18 cellular contexts compared by ENCODE assay signal in genomic region chr2:239048771-239049170, GRCh38.
DNase-seq lines count a peak whose midpoint lies in the region; ATAC-seq, FAIRE-seq and TF ChIP-seq lines count a peak whose summit lies in the region.
"Had no signal": no experiment of that assay in that cellular context is flagged by ENCODE, and none has a peak within 500 bp of the region (broad histone marks: within the 10 kb centered on the region; RNA-seq: fewer than 3 reads in every experiment).

No MANE protein-coding gene starts in this region.

- H3K9ac ChIP-seq in HepG2 (ENCODE audit: insufficient read depth, low read depth, low read length), result no peak overlapping the region; the same call in 1 of the 2 replicates
- H3K9ac ChIP-seq: GM23248 had no signal

- POLR2A ChIA-PET in HepG2 (lab: Yijun Ruan, JAX), result no interaction called here

- H3K4me3 Mint-ChIP-seq in nephron progenitor cell, result no peak overlapping the region
- no peak overlapping the region for H3K4me3 Mint-ChIP-seq in stimulated activated effector memory CD8-positive, alpha-beta T cell treated with anti-CD3 and anti-CD28 coated beads, Interleukin-12 subunit alpha, Interleukin-12 subunit beta, amount 100 ng/mL, for 72 hours
- H3K4me3 Mint-ChIP-seq: CD4-positive, alpha-beta T cell had no signal

- TF ChIP-seq EP300 in HepG2 (IDR thresholded peaks at IDR 0.05; ENCODE audit: low read depth in 2 of 2, low read length in 2 of 2) (no peak), HepG2 (CRISPR knock-in tag; IDR thresholded peaks at IDR 0.05; ENCODE audit: borderline replicate concordance) (no peak)

- no peak overlapping the region for H3K4me2 ChIP-seq in HepG2 (ENCODE audit: low read depth, low read length)

- no peaks in the 10 kb centered on the region for H3K79me2 ChIP-seq in HepG2 (ENCODE audit: insufficient read depth, low read length)

- H3K27ac ChIP-seq in HepG2 (ENCODE audit: extremely low read length, insufficient read depth, low read length) (peak overlapping the region; percentile 68), right lobe of liver (no peak overlapping the region)
- H3K27ac ChIP-seq: GM23248 had no signal

- H3K27me3 ChIP-seq in HepG2 (ENCODE audit: control insufficient read depth in 1 of 2, insufficient read depth in 2 of 2, low read length in 2 of 2) (no peaks in the 10 kb centered on the region), right lobe of liver (no peaks in the 10 kb centered on the region)
- H3K27me3 ChIP-seq: BE2C had no signal

- TF ChIP-seq POLR2A in HepG2 (IDR thresholded peaks at IDR 0.05; ENCODE audit: insufficient read depth in 1 of 2, low read depth in 2 of 2, low read length in 2 of 2) (no peak), right lobe of liver (IDR thresholded peaks at IDR 0.05) (no peak)

- H3K27ac Mint-ChIP-seq in nephron progenitor cell, result peak overlapping the region; percentile 75
- no peak overlapping the region for H3K27ac Mint-ChIP-seq in stimulated activated effector memory CD8-positive, alpha-beta T cell treated with anti-CD3 and anti-CD28 coated beads, Interleukin-12 subunit alpha, Interleukin-12 subunit beta, amount 100 ng/mL, for 72 hours
- H3K27ac Mint-ChIP-seq: CD4-positive, alpha-beta T cell had no signal

- no peak for TF ChIP-seq CTCF in HepG2 (CRISPR knock-in tag; IDR thresholded peaks at IDR 0.05)
- no peak for TF ChIP-seq CTCF in right lobe of liver (IDR thresholded peaks at IDR 0.05)
- TF ChIP-seq CTCF in nephron progenitor cell (IDR thresholded peaks at IDR 0.05), result no peak

- H3K4me3 ChIP-seq in HepG2 (replicated peaks in 1 of 3; ENCODE audit: insufficient read depth in 1 of 3, low read depth in 2 of 3, low read length in 3 of 3) (no peak overlapping the region), right lobe of liver (no peak overlapping the region)
- H3K4me3 ChIP-seq: GM23248, HAP-1 had no signal

- CTCF ChIA-PET in HepG2 (lab: Yijun Ruan, JAX; ENCODE audit: low intra/inter-chr PET ratio, low total read pairs), result no interaction called here

- peaks cover 38% of the 10 kb centered on the region for H3K4me1 ChIP-seq in HepG2 (ENCODE audit: insufficient read depth, low read length)
- no peaks in the 10 kb centered on the region for H3K4me1 ChIP-seq in right lobe of liver
- H3K4me1 ChIP-seq: BE2C, Caco-2, HAP-1 had no signal

- FAIRE-seq in HepG2 (lab: Jason Lieb, UNC) (peak; percentile 63), endometrium (lab: Jason Lieb, UNC) (peak; percentile 55)
- FAIRE-seq: D721Med, G401.6, GM12892, GM18507 had no signal

- in situ Hi-C loops in HepG2 (cut with HindIII; ENCODE audit: extremely low pct_ligation_motif_present, low pct_unique_long_range_greater_than_20kb), result no loop called here

- no peak for DNase-seq in HepG2 (ENCODE audit: low spot score)
- no peak for DNase-seq in right lobe of liver
- no peak for DNase-seq in nephron progenitor cell
- DNase-seq in left colon, result no peak
- no peak for DNase-seq in stimulated activated effector memory CD8-positive, alpha-beta T cell treated with anti-CD3 and anti-CD28 coated beads, Interleukin-12 subunit alpha, Interleukin-12 subunit beta, amount 100 ng/mL, for 72 hours (ENCODE audit: low spot score in 2 of 2)
- DNase-seq in HK-2 (ENCODE audit: unreplicated experiment), result no peak
- DNase-seq: ACHN; BE2C; C1 segment of cervical spinal cord; CD4-positive, alpha-beta T cell had no signal

- no peak for TF ChIP-seq RAD21 in HepG2 (CRISPR knock-in tag; IDR thresholded peaks at IDR 0.05)

- H3K9me3 Mint-ChIP-seq in nephron progenitor cell, result no peaks in the 10 kb centered on the region
- no peaks in the 10 kb centered on the region for H3K9me3 Mint-ChIP-seq in stimulated activated effector memory CD8-positive, alpha-beta T cell treated with anti-CD3 and anti-CD28 coated beads, Interleukin-12 subunit alpha, Interleukin-12 subunit beta, amount 100 ng/mL, for 72 hours
- H3K9me3 Mint-ChIP-seq: CD4-positive, alpha-beta T cell had no signal

- H3K4me1 Mint-ChIP-seq in nephron progenitor cell, result peaks cover 28% of the 10 kb centered on the region
- H3K4me1 Mint-ChIP-seq in stimulated activated effector memory CD8-positive, alpha-beta T cell treated with anti-CD3 and anti-CD28 coated beads, Interleukin-12 subunit alpha, Interleukin-12 subunit beta, amount 100 ng/mL, for 72 hours, result no peaks in the 10 kb centered on the region

- H3K9me3 ChIP-seq in HepG2 (ENCODE audit: low read length) (peaks cover 7% of the 10 kb centered on the region; the same call in 1 of the 2 replicates), right lobe of liver (no peaks in the 10 kb centered on the region)
- H3K9me3 ChIP-seq: BE2C, Caco-2, HAP-1 had no signal

- H4K20me1 ChIP-seq in HepG2 (ENCODE audit: insufficient read depth, low read length), result no peaks in the 10 kb centered on the region

- peaks cover 59% of the 10 kb centered on the region for H3K36me3 Mint-ChIP-seq in nephron progenitor cell (ENCODE audit: low read depth)
- H3K36me3 Mint-ChIP-seq in stimulated activated effector memory CD8-positive, alpha-beta T cell treated with anti-CD3 and anti-CD28 coated beads, Interleukin-12 subunit alpha, Interleukin-12 subunit beta, amount 100 ng/mL, for 72 hours, result peaks cover 19% of the 10 kb centered on the region

- WGBS in HepG2 (ENCODE audit: low lambda C conversion rate), result 92% methylated on average over 13 of the region's 13 CpGs
- 88% methylated on average over 11 of the region's 13 CpGs for WGBS in right lobe of liver (ENCODE audit: insufficient coverage, low coverage, low lambda C conversion rate, missing lambda C conversion rate)

- BruUV-seq in HepG2 (replicated peaks; lab: Mats Ljungman, UMichigan), result no TSS peak

- no peak overlapping the region for H2AFZ ChIP-seq in HepG2 (ENCODE audit: low read length)
- H2AFZ ChIP-seq: GM23248 had no signal

- intact Hi-C loops in HepG2 (cut with micrococcal nuclease; ENCODE audit: unreplicated experiment) (no loop called here), right lobe of liver (cut with DNase I) (no loop called here), left colon (cut with DNase I, micrococcal nuclease) (no loop called here)

- H3K27me3 Mint-ChIP-seq in nephron progenitor cell (ENCODE audit: low read depth, poor library complexity), result no peaks in the 10 kb centered on the region
- H3K27me3 Mint-ChIP-seq: CD4-positive, alpha-beta T cell had no signal

- ATAC-seq in HepG2, result no peak
- no peak for ATAC-seq in right lobe of liver
- ATAC-seq in left colon, result no peak
- no peak for ATAC-seq in stimulated activated effector memory CD8-positive, alpha-beta T cell treated with anti-CD3 and anti-CD28 coated beads, Interleukin-12 subunit alpha, Interleukin-12 subunit beta, amount 100 ng/mL, for 72 hours

- peaks cover 2 to 6% of the 10 kb centered on the region in 2 experiments; a peak in 1 of 5 replicates for H3K36me3 ChIP-seq in HepG2 (replicated peaks in 1 of 2; ENCODE audit: control insufficient read depth in 1 of 2, insufficient read depth in 2 of 2, low read length in 2 of 2)
- peaks cover 0 to 5% (median 2%) of the 10 kb centered on the region in 4 donors for H3K36me3 ChIP-seq in right lobe of liver
- H3K36me3 ChIP-seq: BE2C, HAP-1 had no signal

TF ChIP-seq in HepG2, 621 proteins besides CTCF, POLR2A, EP300 and RAD21:
- TF ChIP-seq FUBP1 (CRISPR knock-in tag; IDR thresholded peaks at IDR 0.05; ENCODE audit: borderline replicate concordance) (no peak), HINFP (CRISPR knock-in tag; IDR thresholded peaks at IDR 0.05; ENCODE audit: low read depth) (no peak)
